Comparison of ENCODE assay signal across 21 cellular contexts in genomic region chr6:157724138-157724537, GRCh38.
"Had no signal": no experiment of that assay in that cellular context is flagged by ENCODE, and none has a peak within 500 bp of the region (broad histone marks: within the 10 kb centered on the region; RNA-seq: fewer than 3 reads in every experiment).

No MANE protein-coding gene starts in this region.

- DNase-seq: activated CD4-positive, alpha-beta memory T cell treated with anti-CD3 and anti-CD28 coated beads for 36 hours; activated CD4-positive, alpha-beta T cell treated with anti-CD3 and anti-CD28 coated beads for 36 hours; activated effector memory CD4-positive, alpha-beta T cell treated with Interleukin-2 at 50 U/mL for 16 hours; activated naive CD4-positive, alpha-beta T cell treated with anti-CD3 and anti-CD28 coated beads, Interleukin-2, amount 10 ng/mL, durations not matched to agents 7 days and 5 days; activated T-cell treated with anti-CD3 and anti-CD28 coated beads, Interleukin-2, amount 50 U/mL, for 4 hours; body of pancreas; colonic mucosa; erythroblast; hypothalamus; lower lobe of right lung; nucleus accumbens; posterior cingulate gyrus; retina; stimulated activated CD4-positive, alpha-beta T cell treated with anti-CD3 and anti-CD28 coated beads, Interleukin-12 subunit alpha, Interleukin-12 subunit beta, amount 100 ng/mL, for 4 hours; stimulated activated CD4-positive, alpha-beta T cell treated with anti-CD3 and anti-CD28 coated beads, Interleukin-1b, Interleukin-23, amount 100 ng/mL, for 48 hours; stimulated activated CD8-positive, alpha-beta memory T cell treated with anti-CD3 and anti-CD28 coated beads, Interleukin-4, amount 100 ng/mL, for 48 hours; stimulated activated naive CD4-positive, alpha-beta T cell treated with Interleukin-2 at 50 U/mL for 16 hours; substantia nigra; T-helper 2 cell; tibial artery had no signal

- H3K36me3 ChIP-seq: colonic mucosa, lower lobe of right lung, tibial artery had no signal

- H3K4me3 ChIP-seq: body of pancreas, colonic mucosa, lower lobe of right lung, tibial artery had no signal

- H3K4me3 Mint-ChIP-seq: activated CD4-positive, alpha-beta memory T cell treated with anti-CD3 and anti-CD28 coated beads for 36 hours; activated CD4-positive, alpha-beta T cell treated with anti-CD3 and anti-CD28 coated beads for 36 hours; activated naive CD4-positive, alpha-beta T cell treated with anti-CD3 and anti-CD28 coated beads, Interleukin-2, amount 10 ng/mL, durations not matched to agents 7 days and 5 days; activated T-cell treated with anti-CD3 and anti-CD28 coated beads, Interleukin-2, amount 50 U/mL, for 4 hours; natural killer cell treated with Interleukin-12 subunit alpha and Interleukin-12 subunit beta and Interleukin-15 and Interleukin-18, amount 100 ng/mL, for 72 hours had no signal

- H3K27me3 ChIP-seq: body of pancreas, colonic mucosa had no signal

- H3K4me1 ChIP-seq: colonic mucosa had no signal

- H3K36me3 Mint-ChIP-seq: activated naive CD4-positive, alpha-beta T cell treated with anti-CD3 and anti-CD28 coated beads, Interleukin-2, amount 10 ng/mL, durations not matched to agents 7 days and 5 days; natural killer cell treated with Interleukin-12 subunit alpha and Interleukin-12 subunit beta and Interleukin-15 and Interleukin-18, amount 100 ng/mL, for 72 hours had no signal

- H3K27ac Mint-ChIP-seq: activated CD4-positive, alpha-beta memory T cell treated with anti-CD3 and anti-CD28 coated beads for 36 hours; activated CD4-positive, alpha-beta T cell treated with anti-CD3 and anti-CD28 coated beads for 36 hours; activated naive CD4-positive, alpha-beta T cell treated with anti-CD3 and anti-CD28 coated beads, Interleukin-2, amount 10 ng/mL, durations not matched to agents 7 days and 5 days; natural killer cell treated with Interleukin-12 subunit alpha and Interleukin-12 subunit beta and Interleukin-15 and Interleukin-18, amount 100 ng/mL, for 72 hours had no signal

- H3K27ac ChIP-seq: body of pancreas, colonic mucosa, lower lobe of right lung had no signal

- H3K4me1 Mint-ChIP-seq: activated CD4-positive, alpha-beta T cell treated with anti-CD3 and anti-CD28 coated beads for 36 hours; activated naive CD4-positive, alpha-beta T cell treated with anti-CD3 and anti-CD28 coated beads, Interleukin-2, amount 10 ng/mL, durations not matched to agents 7 days and 5 days had no signal

- ATAC-seq: activated CD4-positive, alpha-beta T cell treated with anti-CD3 and anti-CD28 coated beads for 36 hours; activated T-cell treated with anti-CD3 and anti-CD28 coated beads, Interleukin-2, amount 50 U/mL, for 4 hours; body of pancreas; lower lobe of right lung; natural killer cell treated with Interleukin-12 subunit alpha and Interleukin-12 subunit beta and Interleukin-15 and Interleukin-18, amount 100 ng/mL, for 72 hours had no signal

- H3K9me3 Mint-ChIP-seq: natural killer cell treated with Interleukin-12 subunit alpha and Interleukin-12 subunit beta and Interleukin-15 and Interleukin-18, amount 100 ng/mL, for 72 hours had no signal

- H3K9me3 ChIP-seq: body of pancreas, colonic mucosa had no signal
